ENCODE assay signal across 7 cellular contexts in genomic region chr22:37905534-37906363, GRCh38. TPM values are rescaled to one million over a fixed set of nuclear protein-coding genes. Genes with fewer than 3 reads are reported as not detected.
A peak's percentile ranks its signal among the peaks of the same experiment; 100 is the strongest.
DNase-seq lines count a peak whose midpoint lies in the region; ATAC-seq and TF ChIP-seq lines count a peak whose summit lies in the region.

MICALL1 (plus strand) TSS chr22:37906297; CDS start chr22:37906423, 126 bp downstream.

- H3K27me3 ChIP-seq in left lung, result no peaks in the 10 kb centered on the region

- peak within 1 kb of the TSS; percentile 84 to 92 for H3K27ac ChIP-seq in coronary artery
- peak within 1 kb of the TSS; percentile 82 to 85 for H3K27ac ChIP-seq in left lung

- H3K9me3 ChIP-seq in left lung, result no peaks in the 10 kb centered on the region

- intact Hi-C loops in left lung (cut with DNase I), result no loop called here

- peaks cover 6 to 40% of the 10 kb centered on the region in 2 donors for H3K4me1 ChIP-seq in left lung

- ATAC-seq in left lung, result peak; percentile 91

- POLR2A ChIA-PET in HEK293T (lab: Yijun Ruan, JAX), result interaction anchor here (0.6 to 3.1 kb wide), 26 partner anchors 8 to 379 kb away, joined by 3 to 32 read pairs (median 5); partner anchors contain the start of genes ANKRD54 and GCAT

- no peaks in the 10 kb centered on the region for H3K36me3 ChIP-seq in left lung

- TF ChIP-seq CTCF in GM12873 (IDR thresholded peaks at IDR 0.05; ENCODE audit: insufficient read depth, low read depth, low read length, missing control alignments) (peak; percentile 27), coronary artery (IDR thresholded peaks at IDR 0.05) (no peak), left lung (IDR thresholded peaks at IDR 0.05) (no peak)

- DNase-seq in HEK293T (ENCODE audit: extremely low spot score), result peak; percentile 90
- peak; percentile 15 for DNase-seq in NCI-H1105 (lab: John Stamatoyannopoulos, UW)
- peak; percentile 79 for DNase-seq in activated CD4-positive, CD25-positive, alpha-beta regulatory T cell treated with anti-CD3 and anti-CD28 coated beads, Interleukin-2, amount 50 U/mL, for 72 hours
- DNase-seq in coronary artery (ENCODE audit: low spot score), result no peak
- DNase-seq in left lung, result peak; percentile 76 to 96
- peak; percentile 53 to 62 for DNase-seq in stimulated activated CD4-positive, alpha-beta T cell treated with anti-CD3 and anti-CD28 coated beads, Interleukin-2, amount 100 ng/mL, for 48 hours

- peak within 1 kb of the TSS; percentile 98 for H3K4me3 ChIP-seq in coronary artery
- H3K4me3 ChIP-seq in left lung, result peak within 1 kb of the TSS; percentile 59 to 61

- CTCF ChIA-PET in HEK293T (lab: Yijun Ruan, JAX), result interaction anchor here (0.5 to 1.6 kb wide), 5 partner anchors 8 to 888 kb away, joined by 3 to 4 read pairs (median 3); no protein-coding TSS in a partner anchor

TF ChIP-seq in HEK293T, 16 proteins besides CTCF, POLR2A, EP300 and RAD21:
- TF ChIP-seq FOXK2 (IDR thresholded peaks at IDR 0.05) (no peak), L3MBTL2 (conservative IDR thresholded peaks at IDR 0.05) (peak; percentile 86)

RNA-seq across cellular contexts. Expression of gene MICALL1, which starts in this region (rescaled TPM):
- 10 to 100 TPM; 35.8 to 36.8 TPM for total RNA-seq in left lung
